12 cellular contexts compared by ENCODE assay signal in the genomic region with DNA sequence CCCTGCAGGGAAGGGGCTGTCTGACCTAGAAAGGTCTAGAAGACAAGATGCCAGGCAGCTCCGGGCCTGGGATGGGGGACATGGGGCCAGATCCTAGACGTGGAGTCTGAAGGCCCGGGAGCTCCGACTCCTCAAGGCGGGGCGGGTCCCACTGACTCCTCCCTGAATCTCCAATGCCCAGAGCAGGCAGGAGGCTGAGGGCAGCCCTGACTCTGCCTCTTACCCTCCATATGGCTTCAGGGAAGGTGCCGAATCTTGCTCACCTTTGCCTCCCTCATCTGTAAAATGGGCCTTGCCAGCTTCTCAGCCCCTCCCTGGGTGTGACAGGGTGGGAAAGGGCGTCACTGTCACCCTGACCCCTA. TPM values are rescaled to one million over a fixed set of nuclear protein-coding genes. Genes with fewer than 3 reads are reported as not detected.
DNase-seq lines count a peak whose midpoint lies in the region; ATAC-seq and TF ChIP-seq lines count a peak whose summit lies in the region.
"Had no signal": no experiment of that assay in that cellular context is flagged by ENCODE, and none has a peak within 500 bp of the region (broad histone marks: within the 10 kb centered on the region; RNA-seq: fewer than 3 reads in every experiment).

No MANE protein-coding gene starts in this region.

- no peak overlapping the region for H3K4me3 ChIP-seq in stomach
- H3K4me3 ChIP-seq: cardiac muscle cell had no signal

- no peak for TF ChIP-seq CTCF in stomach (IDR thresholded peaks at IDR 0.05)

- TF ChIP-seq EP300 in stomach (IDR thresholded peaks at IDR 0.05) = no peak

- H3K27ac ChIP-seq in stomach = peak overlapping the region in 3 of 5 donors; percentile 20 to 39 (median 29)

- TF ChIP-seq POLR2A in stomach (IDR thresholded peaks at IDR 0.05) = no peak

- H3K4me1 ChIP-seq in stomach = peaks cover 0 to 34% (median 7%) of the 10 kb centered on the region in 4 donors

- DNase-seq in EH (ENCODE audit: low read depth) = peak; percentile 72
- no peak for DNase-seq in T-helper 17 cell
- DNase-seq in hepatic stellate cell (ENCODE audit: low spot score) = peak; percentile 77
- DNase-seq in stomach = no peak
- no peak for DNase-seq in dermis blood vessel endothelial cell
- DNase-seq in cerebellar nuclear complex (lab: John Stamatoyannopoulos, UW) = no peak
- no peak for DNase-seq in activated effector memory CD4-positive, alpha-beta T cell treated with Interleukin-2 at 50 U/mL for 16 hours
- DNase-seq: NCI-H82 had no signal

- H3K27me3 Mint-ChIP-seq in T-helper 17 cell = no peaks in the 10 kb centered on the region

- H3K9me3 ChIP-seq in T-helper 17 cell (ENCODE audit: control insufficient read depth, low read length, poor library complexity, severe bottlenecking) (no peaks in the 10 kb centered on the region), stomach (no peaks in the 10 kb centered on the region)

- H3K27me3 ChIP-seq in stomach = no peaks in the 10 kb centered on the region
- H3K27me3 ChIP-seq: cardiac muscle cell had no signal

- H3K4me3 Mint-ChIP-seq in T-helper 17 cell = peak overlapping the region; percentile 67
- H3K4me3 Mint-ChIP-seq: neural crest cell had no signal

- intact Hi-C loops in stomach (cut with DNase I; ENCODE audit: low total_unique reads) = no loop called here

- H3K27ac Mint-ChIP-seq in T-helper 17 cell = peak overlapping the region; percentile 85

- H3K4me1 Mint-ChIP-seq in T-helper 17 cell = peaks cover 12% of the 10 kb centered on the region

- ATAC-seq in T-helper 17 cell = no peak
- ATAC-seq in HG03520 (IDR thresholded peaks at IDR 0.05; ENCODE audit: unreplicated experiment) = no peak
- ATAC-seq: activated CD4-positive, CD25-positive, alpha-beta regulatory T cell treated with anti-CD3 and anti-CD28 coated beads, Interleukin-2, amount 50 U/mL, for 24 hours had no signal

- no peaks in the 10 kb centered on the region for H3K36me3 Mint-ChIP-seq in T-helper 17 cell (ENCODE audit: low read depth)

- WGBS in stomach, 5 donors = 47 to 68% (median 49%) methylated on average over 6 to 8 of the region's 8 CpGs

- peaks cover 26 to 100% (median 93%) of the 10 kb centered on the region in 4 donors for H3K36me3 ChIP-seq in stomach
- H3K36me3 ChIP-seq: cardiac muscle cell had no signal

RNA-seq across cellular contexts. Expression of gene VASN, which starts 14.8 kb away (rescaled TPM):
- under 1 TPM; 0.55 to 0.57 TPM for total RNA-seq in T-helper 17 cell
- 10 to 100 TPM; 10.5 to 25.6 (median 11.6) TPM for total RNA-seq in stomach
- polyA plus RNA-seq in stomach = 1 to 10 TPM; 3.7 to 7.2 (median 5.1) TPM
- 1.9 and 2.2 TPM in 2 replicates for total RNA-seq in dermis blood vessel endothelial cell

RNA-seq across cellular contexts. Expression of gene CORO7, which starts 30.0 kb away (rescaled TPM):
- 100 to 1,000 TPM; 733 to 757 TPM for total RNA-seq in T-helper 17 cell
- total RNA-seq in stomach = 100 to 1,000 TPM in 2 of 5 donors, 10 to 100 TPM in 3; 12.5 to 173 (median 57.2) TPM
- polyA plus RNA-seq in stomach = 10 to 100 TPM; 12.6 to 14.2 (median 13.6) TPM
- total RNA-seq in dermis blood vessel endothelial cell = 44.9 and 58.0 TPM in 2 replicates

RNA-seq across cellular contexts. Expression of gene PAM16, which starts 35.3 kb away (rescaled TPM):
- 10 to 100 TPM; 32.3 to 41.4 TPM for total RNA-seq in T-helper 17 cell
- total RNA-seq in stomach = 100 to 1,000 TPM in 1 of 5 donors, 10 to 100 TPM in 3, 1 to 10 TPM in 1; 4.7 to 218 (median 28.1) TPM
- 100 to 1,000 TPM in 2 of 3 donors, 10 to 100 TPM in 1; 54.4 to 117 (median 104) TPM for polyA plus RNA-seq in stomach
- 11.6 and 15.5 TPM in 2 replicates for total RNA-seq in dermis blood vessel endothelial cell

RNA-seq across cellular contexts. Expression of gene DNAJA3, which starts 39.2 kb away (rescaled TPM):
- 10 to 100 TPM; 27.9 to 29.7 TPM for total RNA-seq in T-helper 17 cell
- 10 to 100 TPM; 26.8 to 53.0 (median 39.1) TPM for total RNA-seq in stomach
- 10 to 100 TPM; 18.8 to 28.0 (median 24.5) TPM for polyA plus RNA-seq in stomach
- 41.0 and 58.9 TPM in 2 replicates for total RNA-seq in dermis blood vessel endothelial cell

Comparison
In these comparisons a context has a peak if more than half of its experiments do, and no peak if none do; other contexts are left out.
1. DNase-seq: peak in EH (single experiment) and hepatic stellate cell (single experiment); none in T-helper 17 cell (0 of 3), stomach (single experiment), dermis blood vessel endothelial cell (single experiment), cerebellar nuclear complex (0 of 2) and activated effector memory CD4-positive, alpha-beta T cell treated with Interleukin-2 at 50 U/mL for 16 hours (single experiment).
2. RNA of gene CORO7, which starts 30.0 kb away (total RNA-seq): 733 to 757 TPM in T-helper 17 cell; 44.9 to 58.0 TPM in dermis blood vessel endothelial cell and 12.5 to 173 TPM in stomach; every median in the first group is over 4 times any median in the second.